ENCODE assay signal across 20 cellular contexts in the genomic region with DNA sequence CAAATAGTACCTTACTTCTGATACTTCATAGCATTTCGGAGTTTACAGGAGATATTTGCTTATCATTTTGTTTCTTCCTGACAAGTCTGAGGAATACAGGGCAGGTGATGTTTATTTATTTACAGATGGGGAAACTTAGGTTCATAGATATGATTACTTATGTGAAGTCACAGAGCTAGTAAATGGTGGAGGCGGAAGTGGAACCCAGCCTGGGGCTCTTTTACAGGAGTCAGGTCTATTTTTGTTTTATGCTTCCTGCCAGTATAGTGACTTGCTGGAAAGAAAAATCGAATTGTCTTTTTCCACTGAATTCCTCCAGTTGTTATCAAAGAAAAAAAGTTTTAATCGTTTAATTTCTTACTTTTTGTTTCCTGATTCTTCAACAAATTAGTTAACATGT.
"Had no signal": no experiment of that assay in that cellular context is flagged by ENCODE, and none has a peak within 500 bp of the region (broad histone marks: within the 10 kb centered on the region; RNA-seq: fewer than 3 reads in every experiment).

No MANE protein-coding gene starts in this region.

- H3K4me3 ChIP-seq: coronary artery, heart right ventricle, lower lobe of right lung, tibial artery had no signal

- H3K9ac ChIP-seq: parathyroid adenoma had no signal

- H3K79me2 ChIP-seq: parathyroid adenoma had no signal

- H3K9me3 ChIP-seq: heart right ventricle, lower lobe of right lung, tibial artery had no signal

- H3K27ac ChIP-seq: coronary artery, lower lobe of right lung, parathyroid adenoma, tibial artery had no signal

- H3K36me3 ChIP-seq: heart right ventricle, lower lobe of right lung, tibial artery had no signal

- H3K27me3 ChIP-seq: heart right ventricle, tibial artery had no signal

- H3K4me1 ChIP-seq: parathyroid adenoma had no signal

- H2AFZ ChIP-seq: parathyroid adenoma had no signal

- DNase-seq: activated B cell treated with CpG ODN at 0.5 μM for 24 hours; activated CD4-positive, alpha-beta memory T cell treated with anti-CD3 and anti-CD28 coated beads for 36 hours; activated CD4-positive, alpha-beta T cell treated with anti-CD3 and anti-CD28 coated beads for 36 hours; activated effector memory CD4-positive, alpha-beta T cell treated with Interleukin-2 at 50 U/mL for 16 hours; activated naive CD4-positive, alpha-beta T cell treated with anti-CD3 and anti-CD28 coated beads for 36 hours; activated naive CD8-positive, alpha-beta T cell treated with anti-CD3 and anti-CD28 coated beads, Interleukin-2, amount 10 ng/mL, durations not matched to agents 7 days and 5 days; activated T-cell treated with anti-CD3 and anti-CD28 coated beads, Interleukin-2, amount 50 U/mL, for 48 hours; amniotic stem cell; cerebellar nuclear complex; endodermal cell; heart right ventricle; islet precursor cell; lower lobe of right lung; naive B cell; nucleus accumbens; right cardiac atrium; stimulated activated CD4-positive, alpha-beta T cell treated with anti-CD3 and anti-CD28 coated beads, Interleukin-4, amount 100 ng/mL, for 4 hours; tibial artery had no signal
